11 cellular contexts compared by ENCODE assay signal in genomic region chr17:57366558-57367351, GRCh38.
DNase-seq lines count a peak whose midpoint lies in the region; ATAC-seq, FAIRE-seq and TF ChIP-seq lines count a peak whose summit lies in the region.
"Had no signal": no experiment of that assay in that cellular context is flagged by ENCODE, and none has a peak within 500 bp of the region (broad histone marks: within the 10 kb centered on the region; RNA-seq: fewer than 3 reads in every experiment).

No MANE protein-coding gene starts in this region.

- no peaks in the 10 kb centered on the region for H3K9me3 Mint-ChIP-seq in CD8-positive, alpha-beta memory T cell
- H3K9me3 Mint-ChIP-seq: CD14-positive monocyte had no signal

- WGBS in GM12878 (ENCODE audit: insufficient coverage, insufficient replicate concordance, low lambda C conversion rate, missing lambda C conversion rate), result 69% methylated on average over 13 of the region's 13 CpGs

- peak overlapping the region; percentile 60 for H3K4me2 ChIP-seq in GM12878 (ENCODE audit: control insufficient read depth, insufficient read depth)

- H3K4me3 Mint-ChIP-seq in CD8-positive, alpha-beta memory T cell, result no peak overlapping the region
- H3K4me3 Mint-ChIP-seq: CD14-positive monocyte had no signal

- no peak for FAIRE-seq in GM12878 (lab: Jason Lieb, UNC)

- no peaks in the 10 kb centered on the region for H3K36me3 ChIP-seq in CD8-positive, alpha-beta memory T cell (ENCODE audit: insufficient read depth, low read length)
- no peaks in the 10 kb centered on the region; a peak in 1 of 4 replicates for H3K36me3 ChIP-seq in GM12878 (ENCODE audit: control insufficient read depth in 2 of 2, insufficient read depth in 2 of 2, low read length in 1 of 2)
- H3K36me3 ChIP-seq in lower lobe of right lung, result no peaks in the 10 kb centered on the region

- TF ChIP-seq EP300 in GM12878 (IDR thresholded peaks at IDR 0.05; ENCODE audit: borderline replicate concordance in 1 of 2, control insufficient read depth in 1 of 2, low read depth in 2 of 2, low read length in 2 of 2), result no peak

- no peak for TF ChIP-seq CTCF in GM12878 (IDR thresholded peaks at IDR 0.05 in 2 of 3, conservative IDR thresholded peaks at IDR 0.05 in 1 of 3; ENCODE audit: control insufficient read depth in 2 of 3, extremely low read depth in 1 of 3, insufficient read depth in 1 of 3, low read depth in 3 of 3, low read length in 3 of 3)
- no peak for TF ChIP-seq CTCF in lower lobe of right lung (IDR thresholded peaks at IDR 0.05)

- POLR2A ChIA-PET in CD8-positive, alpha-beta memory T cell (lab: Charles Lee), result no interaction called here
- POLR2A ChIA-PET in GM12878 (lab: Charles Lee), result interaction anchor here (1.0 to 9.1 kb wide), 4 partner anchors 10 to 88 kb away, joined by 3 to 80 read pairs (median 4); no protein-coding TSS in a partner anchor

- no peaks in the 10 kb centered on the region for H3K27me3 ChIP-seq in CD8-positive, alpha-beta memory T cell (ENCODE audit: insufficient read depth, low read length, poor library complexity, severe bottlenecking)
- no peaks in the 10 kb centered on the region for H3K27me3 ChIP-seq in GM12878 (replicated peaks in 1 of 2; ENCODE audit: control insufficient read depth in 2 of 2, insufficient read depth in 2 of 2, low read length in 1 of 2)
- no peaks in the 10 kb centered on the region for H3K27me3 ChIP-seq in lower lobe of right lung (ENCODE audit: low read depth)

- H4K20me1 ChIP-seq in GM12878 (ENCODE audit: control insufficient read depth, insufficient read depth), result no peaks in the 10 kb centered on the region

- H3K36me3 Mint-ChIP-seq in CD8-positive, alpha-beta memory T cell, result peaks cover 0 to 14% (median 6%) of the 10 kb centered on the region in 3 donors

- DNase-seq in CD8-positive, alpha-beta memory T cell, result no peak
- DNase-seq in NCI-H1105 (lab: John Stamatoyannopoulos, UW), result peak; percentile 64
- DNase-seq in GM12878 (ENCODE audit: low read depth, low spot score), result no peak
- DNase-seq in lower lobe of right lung, result no peak
- DNase-seq in globus pallidus (ENCODE audit: low spot score), result no peak
- no peak for DNase-seq in inferior parietal cortex (ENCODE audit: extremely low spot score)
- DNase-seq: activated CD4-positive, alpha-beta T cell treated with anti-CD3 and anti-CD28 coated beads for 4 hours; NCI-H1048 had no signal

- no peaks in the 10 kb centered on the region for H3K27me3 Mint-ChIP-seq in CD8-positive, alpha-beta memory T cell

- no peak overlapping the region for H2AFZ ChIP-seq in GM12878 (ENCODE audit: control insufficient read depth, low read depth, low read length)

- intact Hi-C loops in GM12878 (cut with micrococcal nuclease; ENCODE audit: unreplicated experiment), result loop anchor here (1.0 kb wide), 1 partner anchor 10 kb away; no protein-coding TSS in a partner anchor
- intact Hi-C loops in lower lobe of right lung (cut with DNase I), result no loop called here

- SMC1A ChIA-PET in GM12878 (lab: Charles Lee; ENCODE audit: uncharacterized antibody, unreplicated experiment), result interaction anchor here (1.0 to 9.4 kb wide), 20 partner anchors 9 to 123 kb away, joined by 3 to 141 read pairs (median 4); no protein-coding TSS in a partner anchor

- TF ChIP-seq POLR2A in GM12878 (IDR thresholded peaks at IDR 0.05; ENCODE audit: low read depth, low read length), result no peak

- H3K4me3 ChIP-seq in CD8-positive, alpha-beta memory T cell (ENCODE audit: low read length), result no peak overlapping the region
- H3K4me3 ChIP-seq in GM12878, result no peak overlapping the region
- H3K4me3 ChIP-seq in lower lobe of right lung, result no peak overlapping the region

- peak overlapping the region; percentile 14 for H3K27ac ChIP-seq in CD8-positive, alpha-beta memory T cell (ENCODE audit: low read depth, low read length)
- peak overlapping the region; percentile 67 for H3K27ac ChIP-seq in GM12878 (ENCODE audit: control insufficient read depth, insufficient read depth)
- no peak overlapping the region for H3K27ac ChIP-seq in lower lobe of right lung

- no peaks in the 10 kb centered on the region for H3K9me3 ChIP-seq in CD8-positive, alpha-beta memory T cell (ENCODE audit: low read length)
- H3K9me3 ChIP-seq in GM12878 (replicated peaks; ENCODE audit: control insufficient read depth, insufficient read depth, low read length), result no peaks in the 10 kb centered on the region
- no peaks in the 10 kb centered on the region for H3K9me3 ChIP-seq in lower lobe of right lung

- no peak for TF ChIP-seq RAD21 in GM12878 (IDR thresholded peaks at IDR 0.05; ENCODE audit: insufficient read depth, low read depth, low read length)

- H3K27ac Mint-ChIP-seq in CD8-positive, alpha-beta memory T cell, result peak overlapping the region in 1 of 8 donors; percentile 27

- in situ Hi-C loops in GM12878 (cut with MboI), result no loop called here

- H3K4me1 Mint-ChIP-seq in CD8-positive, alpha-beta memory T cell, result peaks cover 14 to 31% (median 30%) of the 10 kb centered on the region in 3 donors

- CTCF ChIA-PET in CD8-positive, alpha-beta memory T cell (lab: Charles Lee), result no interaction called here
- CTCF ChIA-PET in GM12878 (lab: Yijun Ruan, JAX), result interaction anchor here (0.6 to 6.3 kb wide), 7 partner anchors 9 to 123 kb away, joined by 3 to 33 read pairs (median 4); no protein-coding TSS in a partner anchor

- no peaks in the 10 kb centered on the region for H3K4me1 ChIP-seq in CD8-positive, alpha-beta memory T cell (ENCODE audit: insufficient read depth, low read length)
- H3K4me1 ChIP-seq in GM12878 (ENCODE audit: control insufficient read depth, insufficient read depth, low read length) (peaks cover 52% of the 10 kb centered on the region), lower lobe of right lung (peaks cover 12% of the 10 kb centered on the region)

- RAD21 ChIA-PET in GM12878 (lab: Charles Lee; ENCODE audit: unreplicated experiment), result interaction anchor here (0.6 to 6.2 kb wide), 9 partner anchors 10 to 208 kb away, joined by 3 to 103 read pairs (median 6); partner anchors contain the start of gene MSI2

- H3K79me2 ChIP-seq in GM12878 (ENCODE audit: control insufficient read depth, insufficient read depth, low read length), result peaks cover 41% of the 10 kb centered on the region

- ATAC-seq in GM12878, result peak; percentile 16; the same call in 2 of the 3 replicates
- ATAC-seq in lower lobe of right lung, result peak; percentile 37 to 74
- no peak for ATAC-seq in GM18502 (IDR thresholded peaks at IDR 0.05; ENCODE audit: poor library complexity, unreplicated experiment)
- ATAC-seq in HG03196 (IDR thresholded peaks at IDR 0.05; ENCODE audit: unreplicated experiment), result no peak

- no peak overlapping the region for H3K9ac ChIP-seq in GM12878 (ENCODE audit: control insufficient read depth, insufficient read depth, low read length)

- BruUV-seq in GM12878 (replicated peaks; lab: Mats Ljungman, UMichigan), result no TSS peak

TF ChIP-seq in GM12878, 131 proteins besides CTCF, POLR2A, EP300 and RAD21:
- 0 out of 2 replicates have a peak, but pooled peaks have one; percentile 22 for TF ChIP-seq IKZF1 (conservative IDR thresholded peaks at IDR 0.05)
- no peak for TF ChIP-seq RB1 (IDR thresholded peaks at IDR 0.05; ENCODE audit: borderline replicate concordance)
- TF ChIP-seq NFIC (IDR thresholded peaks at IDR 0.05; ENCODE audit: low read depth, low read length), result 0 out of 2 replicates have a peak, but pooled peaks have one; percentile 13
- peak; percentile 92 for TF ChIP-seq PAX5 (IDR thresholded peaks at IDR 0.05; ENCODE audit: borderline replicate concordance, low read depth, low read length)
- TF ChIP-seq EGR1 (IDR thresholded peaks at IDR 0.05; ENCODE audit: borderline replicate concordance in 1 of 2, low read depth in 2 of 2, low read length in 2 of 2), result peak in 1 of 2 experiments; percentile 81; a peak in 2 of 3 replicates
- TF ChIP-seq NKRF (conservative IDR thresholded peaks at IDR 0.05), result no peak

Comparison
In these comparisons a context has a peak if more than half of its experiments do, and no peak if none do; other contexts are left out.
1. ATAC-seq: peak in GM12878 (single experiment) and lower lobe of right lung (2 of 2); none in GM18502 (single experiment) and HG03196 (single experiment).